Comparison of ENCODE assay signal across 1 cellular context in genomic region chr11:94546886-94547285, GRCh38.
TF ChIP-seq lines count a peak whose summit lies in the region.

No MANE protein-coding gene starts in this region.

TF ChIP-seq in K562, 482 proteins besides CTCF, POLR2A, EP300 and RAD21:
- TF ChIP-seq CHD2 (IDR thresholded peaks at IDR 0.05; ENCODE audit: low read depth, low read length), result no peak
- TF ChIP-seq NUFIP1 (IDR thresholded peaks at IDR 0.05; ENCODE audit: partially characterized antibody), result no peak
- TF ChIP-seq ETV6 (IDR thresholded peaks at IDR 0.05; ENCODE audit: borderline replicate concordance in 1 of 2, low read depth in 2 of 2, low read length in 1 of 2), result no peak
- TF ChIP-seq ETV6 (CRISPR knock-in tag; IDR thresholded peaks at IDR 0.05; ENCODE audit: borderline replicate concordance), result no peak
- no peak for TF ChIP-seq POLR2G (IDR thresholded peaks at IDR 0.05; ENCODE audit: low read depth, low read length)
- no peak for TF ChIP-seq BACH1 (tag; IDR thresholded peaks at IDR 0.05)
- no peak for TF ChIP-seq ZNF324 (CRISPR knock-in tag; IDR thresholded peaks at IDR 0.05)
- no peak for TF ChIP-seq ZC3H11A (IDR thresholded peaks at IDR 0.05; ENCODE audit: low read depth, low read length)
- no peak for TF ChIP-seq ZFX (CRISPR knock-in tag; IDR thresholded peaks at IDR 0.05)
- TF ChIP-seq, protein P1, sequence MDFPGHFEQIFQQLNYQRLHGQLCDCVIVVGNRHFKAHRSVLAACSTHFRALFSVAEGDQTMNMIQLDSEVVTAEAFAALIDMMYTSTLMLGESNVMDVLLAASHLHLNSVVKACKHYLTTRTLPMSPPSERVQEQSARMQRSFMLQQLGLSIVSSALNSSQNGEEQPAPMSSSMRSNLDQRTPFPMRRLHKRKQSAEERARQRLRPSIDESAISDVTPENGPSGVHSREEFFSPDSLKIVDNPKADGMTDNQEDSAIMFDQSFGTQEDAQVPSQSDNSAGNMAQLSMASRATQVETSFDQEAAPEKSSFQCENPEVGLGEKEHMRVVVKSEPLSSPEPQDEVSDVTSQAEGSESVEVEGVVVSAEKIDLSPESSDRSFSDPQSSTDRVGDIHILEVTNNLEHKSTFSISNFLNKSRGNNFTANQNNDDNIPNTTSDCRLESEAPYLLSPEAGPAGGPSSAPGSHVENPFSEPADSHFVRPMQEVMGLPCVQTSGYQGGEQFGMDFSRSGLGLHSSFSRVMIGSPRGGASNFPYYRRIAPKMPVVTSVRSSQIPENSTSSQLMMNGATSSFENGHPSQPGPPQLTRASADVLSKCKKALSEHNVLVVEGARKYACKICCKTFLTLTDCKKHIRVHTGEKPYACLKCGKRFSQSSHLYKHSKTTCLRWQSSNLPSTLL (IDR thresholded peaks at IDR 0.05), result no peak
- TF ChIP-seq ZNF707 (CRISPR knock-in tag; conservative IDR thresholded peaks at IDR 0.05), result no peak
